ENCODE assay signal across 1 cellular context in the genomic region with DNA sequence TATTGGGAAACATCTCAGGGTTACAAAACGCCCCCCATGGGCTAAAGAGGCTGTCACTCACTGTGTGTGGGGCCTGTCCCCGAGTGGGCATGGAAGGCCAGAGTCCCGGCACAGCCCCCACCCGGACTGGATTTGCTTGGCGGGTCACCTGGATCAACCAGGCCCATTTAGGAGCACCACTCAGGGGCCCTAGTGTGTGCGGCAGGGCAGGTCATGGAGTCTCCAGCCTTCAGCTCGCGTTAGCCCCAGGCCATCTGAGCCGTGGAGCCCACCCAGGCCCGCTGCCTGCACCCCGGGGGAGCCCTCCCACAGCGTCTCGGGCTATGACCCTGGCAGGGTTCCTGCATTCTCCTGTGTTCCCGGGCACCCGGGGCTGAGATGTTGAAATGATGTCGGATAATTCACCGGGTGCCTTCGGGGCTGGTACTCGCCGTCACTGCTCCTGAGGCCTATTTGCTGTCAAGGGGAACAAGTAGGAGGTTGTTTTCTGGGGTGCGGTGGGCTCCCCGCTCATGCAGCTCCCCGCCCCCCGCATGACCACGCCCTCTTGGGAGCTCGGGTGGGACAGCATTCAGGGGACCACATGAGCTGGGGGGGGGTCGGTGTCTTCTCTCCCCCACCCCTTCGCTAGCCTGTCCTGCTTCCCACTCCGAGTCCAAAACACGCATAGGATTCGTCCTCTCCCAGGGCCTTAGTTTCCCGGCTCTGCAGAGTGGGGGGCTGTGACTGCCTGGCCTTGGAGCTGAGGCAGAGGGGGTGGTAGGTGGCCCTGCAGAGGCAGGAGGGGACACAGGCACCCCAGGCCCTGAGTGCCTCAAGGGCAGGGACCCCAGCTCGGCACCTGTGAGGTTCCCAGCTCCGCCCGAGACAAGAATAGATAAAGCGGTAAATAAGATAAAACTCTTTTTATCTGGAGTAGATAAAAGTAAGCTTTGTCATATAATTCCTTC.
TF ChIP-seq lines count a peak whose summit lies in the region.

No MANE protein-coding gene starts in this region.

TF ChIP-seq in SK-N-SH treated with all-trans-retinoic acid at 6 μM for 48 hours, 23 proteins besides CTCF, POLR2A, EP300 and RAD21 (continued from another document):
- TF ChIP-seq, protein P1, sequence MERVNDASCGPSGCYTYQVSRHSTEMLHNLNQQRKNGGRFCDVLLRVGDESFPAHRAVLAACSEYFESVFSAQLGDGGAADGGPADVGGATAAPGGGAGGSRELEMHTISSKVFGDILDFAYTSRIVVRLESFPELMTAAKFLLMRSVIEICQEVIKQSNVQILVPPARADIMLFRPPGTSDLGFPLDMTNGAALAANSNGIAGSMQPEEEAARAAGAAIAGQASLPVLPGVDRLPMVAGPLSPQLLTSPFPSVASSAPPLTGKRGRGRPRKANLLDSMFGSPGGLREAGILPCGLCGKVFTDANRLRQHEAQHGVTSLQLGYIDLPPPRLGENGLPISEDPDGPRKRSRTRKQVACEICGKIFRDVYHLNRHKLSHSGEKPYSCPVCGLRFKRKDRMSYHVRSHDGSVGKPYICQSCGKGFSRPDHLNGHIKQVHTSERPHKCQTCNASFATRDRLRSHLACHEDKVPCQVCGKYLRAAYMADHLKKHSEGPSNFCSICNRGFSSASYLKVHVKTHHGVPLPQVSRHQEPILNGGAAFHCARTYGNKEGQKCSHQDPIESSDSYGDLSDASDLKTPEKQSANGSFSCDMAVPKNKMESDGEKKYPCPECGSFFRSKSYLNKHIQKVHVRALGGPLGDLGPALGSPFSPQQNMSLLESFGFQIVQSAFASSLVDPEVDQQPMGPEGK (CRISPR knock-in tag; IDR thresholded peaks at IDR 0.05; ENCODE audit: borderline replicate concordance): no peak
- TF ChIP-seq OSR1 (CRISPR knock-in tag; IDR thresholded peaks at IDR 0.05) (no peak), PPARA (CRISPR knock-in tag; IDR thresholded peaks at IDR 0.05; ENCODE audit: borderline replicate concordance) (no peak)
TF ChIP-seq in SK-N-SH treated with all-trans-retinoic acid at 6 μM for 48 hours: peak in this region for 0.
